8 cellular contexts compared by ENCODE assay signal in genomic region chr1:21509351-21510112, GRCh38. TPM values are rescaled to one million over a fixed set of nuclear protein-coding genes. Genes with fewer than 3 reads are reported as not detected.
DNase-seq lines count a peak whose midpoint lies in the region; ATAC-seq and TF ChIP-seq lines count a peak whose summit lies in the region.

ALPL (plus strand) TSS chr1:21509423; CDS start chr1:21554082, 44,659 bp downstream.

- H3K9me3 Mint-ChIP-seq in neural crest cell, result no peaks in the 10 kb centered on the region

- no peaks in the 10 kb centered on the region for H3K36me3 Mint-ChIP-seq in neural crest cell (ENCODE audit: low read depth)

- H3K4me1 Mint-ChIP-seq in neural crest cell, result peaks cover 14% of the 10 kb centered on the region

- H3K27me3 ChIP-seq in SJSA1 (replicated peaks), result no peaks in the 10 kb centered on the region
- H3K27me3 ChIP-seq in gastroesophageal sphincter, result peaks cover 71% of the 10 kb centered on the region

- H3K4me1 ChIP-seq in SJSA1 (replicated peaks) (peaks cover 52% of the 10 kb centered on the region), gastroesophageal sphincter (peaks cover 0 to 14% (median 10%) of the 10 kb centered on the region in 3 donors)

- no peak for TF ChIP-seq POLR2A in gastroesophageal sphincter (IDR thresholded peaks at IDR 0.05)

- TF ChIP-seq CTCF in C4-2B (conservative IDR thresholded peaks at IDR 0.05) (peak; percentile 24), gastroesophageal sphincter (IDR thresholded peaks at IDR 0.05) (no peak), neural crest cell (conservative IDR thresholded peaks at IDR 0.05) (no peak)

- H3K27me3 Mint-ChIP-seq in neural crest cell (ENCODE audit: low read depth), result peaks cover 55% of the 10 kb centered on the region

- H3K9me3 ChIP-seq in SJSA1 (replicated peaks) (no peaks in the 10 kb centered on the region), gastroesophageal sphincter (no peaks in the 10 kb centered on the region)

- H3K4me3 Mint-ChIP-seq in neural crest cell, result peak within 1 kb of the TSS; percentile 75

- H3K4me3 ChIP-seq in SJSA1, result peak within 1 kb of the TSS; percentile 70
- H3K4me3 ChIP-seq in gastroesophageal sphincter, result peak within 1 kb of the TSS in 1 of 2 donors; percentile 41

- TF ChIP-seq EP300 in gastroesophageal sphincter (IDR thresholded peaks at IDR 0.05), result no peak

- WGBS in gastroesophageal sphincter (ENCODE audit: low coverage in 1 of 2), 2 donors, result no CpG with 5 or more reads among the region's 67 CpGs

- peak in 1 of 2 experiments; percentile 66 for DNase-seq in SJSA1 (ENCODE audit: low read depth in 1 of 2, low spot score in 2 of 2)
- DNase-seq in neural crest cell (ENCODE audit: low read depth, low spot score), result no peak
- no peak for DNase-seq in kidney tubule cell (ENCODE audit: low spot score)
- no peak for DNase-seq in Ammon's horn (ENCODE audit: low spot score)
- DNase-seq in COLO829 (ENCODE audit: low spot score), result no peak

- ATAC-seq in gastroesophageal sphincter, result peak; percentile 23
- no peak for ATAC-seq in HG02981 (IDR thresholded peaks at IDR 0.05; ENCODE audit: unreplicated experiment)

- H3K36me3 ChIP-seq in SJSA1 (peaks cover 46% of the 10 kb centered on the region), gastroesophageal sphincter (no peaks in the 10 kb centered on the region)

- peak within 1 kb of the TSS; percentile 48 for H3K27ac Mint-ChIP-seq in neural crest cell (ENCODE audit: unreplicated experiment)

- H3K27ac ChIP-seq in C4-2B (no peak within 1 kb of the TSS), SJSA1 (peak within 1 kb of the TSS; percentile 88), gastroesophageal sphincter (peak within 1 kb of the TSS in 1 of 4 donors; percentile 5)

RNA-seq across cellular contexts. Expression of gene ALPL, which starts in this region (rescaled TPM):
- total RNA-seq in SJSA1 (2014; rRNA removed; shearing (Covaris generic)), result 269 and 410 TPM in 2 replicates
- 1 to 10 TPM in 3 of 4 donors, under 1 TPM in 1; 0.62 to 6.1 (median 3.9) TPM for total RNA-seq in gastroesophageal sphincter
- total RNA-seq in neural crest cell, result 16.7 TPM in 2 replicates

Comparison
In these comparisons a context has a peak if more than half of its experiments do, and no peak if none do; other contexts are left out.
1. RNA of gene ALPL (total RNA-seq): 269 to 410 TPM in SJSA1; 16.7 TPM in neural crest cell and 0.62 to 6.1 TPM in gastroesophageal sphincter; every median in the first group is over 10 times any median in the second.